ENCODE assay signal across 1 cellular context in the genomic region with DNA sequence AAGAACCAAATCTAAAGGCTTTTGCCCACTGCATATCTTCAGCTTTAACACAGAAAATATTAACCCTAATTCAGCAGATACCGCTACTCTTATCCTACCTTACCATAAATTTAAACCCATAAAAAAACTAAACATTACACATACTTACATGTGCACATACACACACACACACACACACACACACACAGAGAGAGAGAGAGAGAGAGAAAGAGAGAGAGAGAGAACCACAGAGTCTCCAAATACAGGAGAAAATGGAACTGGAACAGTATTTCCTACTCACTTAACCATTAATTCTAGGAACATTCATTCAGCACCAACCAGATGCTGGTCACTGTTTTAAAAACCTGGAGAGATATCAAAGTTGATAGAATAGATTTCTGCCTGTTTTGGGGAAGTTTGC.
TF ChIP-seq lines count a peak whose summit lies in the region.

No MANE protein-coding gene starts in this region.

TF ChIP-seq in GM23338, 12 proteins besides CTCF, POLR2A, EP300 and RAD21 (continued from another document):
- TF ChIP-seq, protein P1, sequence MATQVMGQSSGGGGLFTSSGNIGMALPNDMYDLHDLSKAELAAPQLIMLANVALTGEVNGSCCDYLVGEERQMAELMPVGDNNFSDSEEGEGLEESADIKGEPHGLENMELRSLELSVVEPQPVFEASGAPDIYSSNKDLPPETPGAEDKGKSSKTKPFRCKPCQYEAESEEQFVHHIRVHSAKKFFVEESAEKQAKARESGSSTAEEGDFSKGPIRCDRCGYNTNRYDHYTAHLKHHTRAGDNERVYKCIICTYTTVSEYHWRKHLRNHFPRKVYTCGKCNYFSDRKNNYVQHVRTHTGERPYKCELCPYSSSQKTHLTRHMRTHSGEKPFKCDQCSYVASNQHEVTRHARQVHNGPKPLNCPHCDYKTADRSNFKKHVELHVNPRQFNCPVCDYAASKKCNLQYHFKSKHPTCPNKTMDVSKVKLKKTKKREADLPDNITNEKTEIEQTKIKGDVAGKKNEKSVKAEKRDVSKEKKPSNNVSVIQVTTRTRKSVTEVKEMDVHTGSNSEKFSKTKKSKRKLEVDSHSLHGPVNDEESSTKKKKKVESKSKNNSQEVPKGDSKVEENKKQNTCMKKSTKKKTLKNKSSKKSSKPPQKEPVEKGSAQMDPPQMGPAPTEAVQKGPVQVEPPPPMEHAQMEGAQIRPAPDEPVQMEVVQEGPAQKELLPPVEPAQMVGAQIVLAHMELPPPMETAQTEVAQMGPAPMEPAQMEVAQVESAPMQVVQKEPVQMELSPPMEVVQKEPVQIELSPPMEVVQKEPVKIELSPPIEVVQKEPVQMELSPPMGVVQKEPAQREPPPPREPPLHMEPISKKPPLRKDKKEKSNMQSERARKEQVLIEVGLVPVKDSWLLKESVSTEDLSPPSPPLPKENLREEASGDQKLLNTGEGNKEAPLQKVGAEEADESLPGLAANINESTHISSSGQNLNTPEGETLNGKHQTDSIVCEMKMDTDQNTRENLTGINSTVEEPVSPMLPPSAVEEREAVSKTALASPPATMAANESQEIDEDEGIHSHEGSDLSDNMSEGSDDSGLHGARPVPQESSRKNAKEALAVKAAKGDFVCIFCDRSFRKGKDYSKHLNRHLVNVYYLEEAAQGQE (IDR thresholded peaks at IDR 0.05; ENCODE audit: unreplicated experiment) = no peak
- no peak for TF ChIP-seq NANOG (IDR thresholded peaks at IDR 0.05; ENCODE audit: borderline replicate concordance)
- TF ChIP-seq, protein P2, sequence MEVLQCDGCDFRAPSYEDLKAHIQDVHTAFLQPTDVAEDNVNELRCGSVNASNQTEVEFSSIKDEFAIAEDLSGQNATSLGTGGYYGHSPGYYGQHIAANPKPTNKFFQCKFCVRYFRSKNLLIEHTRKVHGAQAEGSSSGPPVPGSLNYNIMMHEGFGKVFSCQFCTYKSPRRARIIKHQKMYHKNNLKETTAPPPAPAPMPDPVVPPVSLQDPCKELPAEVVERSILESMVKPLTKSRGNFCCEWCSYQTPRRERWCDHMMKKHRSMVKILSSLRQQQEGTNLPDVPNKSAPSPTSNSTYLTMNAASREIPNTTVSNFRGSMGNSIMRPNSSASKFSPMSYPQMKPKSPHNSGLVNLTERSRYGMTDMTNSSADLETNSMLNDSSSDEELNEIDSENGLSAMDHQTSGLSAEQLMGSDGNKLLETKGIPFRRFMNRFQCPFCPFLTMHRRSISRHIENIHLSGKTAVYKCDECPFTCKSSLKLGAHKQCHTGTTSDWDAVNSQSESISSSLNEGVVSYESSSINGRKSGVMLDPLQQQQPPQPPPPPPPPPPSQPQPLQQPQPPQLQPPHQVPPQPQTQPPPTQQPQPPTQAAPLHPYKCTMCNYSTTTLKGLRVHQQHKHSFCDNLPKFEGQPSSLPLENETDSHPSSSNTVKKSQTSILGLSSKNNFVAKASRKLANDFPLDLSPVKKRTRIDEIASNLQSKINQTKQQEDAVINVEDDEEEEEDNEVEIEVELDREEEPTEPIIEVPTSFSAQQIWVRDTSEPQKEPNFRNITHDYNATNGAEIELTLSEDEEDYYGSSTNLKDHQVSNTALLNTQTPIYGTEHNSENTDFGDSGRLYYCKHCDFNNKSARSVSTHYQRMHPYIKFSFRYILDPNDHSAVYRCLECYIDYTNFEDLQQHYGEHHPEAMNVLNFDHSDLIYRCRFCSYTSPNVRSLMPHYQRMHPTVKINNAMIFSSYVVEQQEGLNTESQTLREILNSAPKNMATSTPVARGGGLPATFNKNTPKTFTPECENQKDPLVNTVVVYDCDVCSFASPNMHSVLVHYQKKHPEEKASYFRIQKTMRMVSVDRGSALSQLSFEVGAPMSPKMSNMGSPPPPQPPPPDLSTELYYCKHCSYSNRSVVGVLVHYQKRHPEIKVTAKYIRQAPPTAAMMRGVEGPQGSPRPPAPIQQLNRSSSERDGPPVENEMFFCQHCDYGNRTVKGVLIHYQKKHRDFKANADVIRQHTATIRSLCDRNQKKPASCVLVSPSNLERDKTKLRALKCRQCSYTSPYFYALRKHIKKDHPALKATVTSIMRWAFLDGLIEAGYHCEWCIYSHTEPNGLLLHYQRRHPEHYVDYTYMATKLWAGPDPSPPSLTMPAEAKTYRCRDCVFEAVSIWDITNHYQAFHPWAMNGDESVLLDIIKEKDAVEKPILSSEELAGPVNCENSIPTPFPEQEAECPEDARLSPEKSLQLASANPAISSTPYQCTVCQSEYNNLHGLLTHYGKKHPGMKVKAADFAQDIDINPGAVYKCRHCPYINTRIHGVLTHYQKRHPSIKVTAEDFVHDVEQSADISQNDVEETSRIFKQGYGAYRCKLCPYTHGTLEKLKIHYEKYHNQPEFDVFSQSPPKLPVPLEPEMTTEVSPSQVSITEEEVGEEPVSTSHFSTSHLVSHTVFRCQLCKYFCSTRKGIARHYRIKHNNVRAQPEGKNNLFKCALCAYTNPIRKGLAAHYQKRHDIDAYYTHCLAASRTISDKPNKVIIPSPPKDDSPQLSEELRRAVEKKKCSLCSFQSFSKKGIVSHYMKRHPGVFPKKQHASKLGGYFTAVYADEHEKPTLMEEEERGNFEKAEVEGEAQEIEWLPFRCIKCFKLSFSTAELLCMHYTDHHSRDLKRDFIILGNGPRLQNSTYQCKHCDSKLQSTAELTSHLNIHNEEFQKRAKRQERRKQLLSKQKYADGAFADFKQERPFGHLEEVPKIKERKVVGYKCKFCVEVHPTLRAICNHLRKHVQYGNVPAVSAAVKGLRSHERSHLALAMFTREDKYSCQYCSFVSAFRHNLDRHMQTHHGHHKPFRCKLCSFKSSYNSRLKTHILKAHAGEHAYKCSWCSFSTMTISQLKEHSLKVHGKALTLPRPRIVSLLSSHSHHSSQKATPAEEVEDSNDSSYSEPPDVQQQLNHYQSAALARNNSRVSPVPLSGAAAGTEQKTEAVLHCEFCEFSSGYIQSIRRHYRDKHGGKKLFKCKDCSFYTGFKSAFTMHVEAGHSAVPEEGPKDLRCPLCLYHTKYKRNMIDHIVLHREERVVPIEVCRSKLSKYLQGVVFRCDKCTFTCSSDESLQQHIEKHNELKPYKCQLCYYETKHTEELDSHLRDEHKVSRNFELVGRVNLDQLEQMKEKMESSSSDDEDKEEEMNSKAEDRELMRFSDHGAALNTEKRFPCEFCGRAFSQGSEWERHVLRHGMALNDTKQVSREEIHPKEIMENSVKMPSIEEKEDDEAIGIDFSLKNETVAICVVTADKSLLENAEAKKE (CRISPR knock-in tag; IDR thresholded peaks at IDR 0.05) = no peak
- TF ChIP-seq EZH2 (IDR thresholded peaks at IDR 0.05; ENCODE audit: low read depth, unreplicated experiment) = no peak
- TF ChIP-seq JUNB (IDR thresholded peaks at IDR 0.05; ENCODE audit: unreplicated experiment) = no peak
- no peak for TF ChIP-seq CREB1 (CRISPR knock-in tag; IDR thresholded peaks at IDR 0.05; ENCODE audit: low read depth)
